Comparison of ENCODE assay signal across 16 cellular contexts in genomic region chr18:79955302-79956075, GRCh38. TPM values are rescaled to one million over a fixed set of nuclear protein-coding genes. Genes with fewer than 3 reads are reported as not detected.
DNase-seq lines count a peak whose midpoint lies in the region; ATAC-seq and TF ChIP-seq lines count a peak whose summit lies in the region.
"Had no signal": no experiment of that assay in that cellular context is flagged by ENCODE, and none has a peak within 500 bp of the region (broad histone marks: within the 10 kb centered on the region; RNA-seq: fewer than 3 reads in every experiment).

No MANE protein-coding gene starts in this region.

- H3K36me3 ChIP-seq in transverse colon: no peaks in the 10 kb centered on the region
- H3K36me3 ChIP-seq: neutrophil, uterus had no signal

- H3K36me3 Mint-ChIP-seq in brain: peaks cover 21% of the 10 kb centered on the region

- peak overlapping the region; percentile 82 to 98 (median 96) for H3K27ac ChIP-seq in transverse colon
- H3K27ac ChIP-seq: neutrophil, uterus had no signal

- intact Hi-C loops in transverse colon (cut with DNase I; ENCODE audit: low total_unique reads): no loop called here

- H3K27ac Mint-ChIP-seq in brain: peak overlapping the region in 3 of 5 experiments; percentile 12 to 66 (median 18)
- H3K27ac Mint-ChIP-seq: CD4-positive, alpha-beta T cell; H9; stimulated activated naive CD8-positive, alpha-beta T cell treated with anti-CD3 and anti-CD28 coated beads, Interleukin-15, Interleukin-2, amounts not matched to agents 100 ng/mL and 50 ng/mL, for 24 hours had no signal

- TF ChIP-seq POLR2A in transverse colon (IDR thresholded peaks at IDR 0.05) (no peak), erythroblast (IDR thresholded peaks at IDR 0.05; ENCODE audit: low read length) (no peak)

- DNase-seq in activated effector memory CD4-positive, alpha-beta T cell treated with anti-CD3 and anti-CD28 coated beads, Interleukin-2, amount 50 U/mL, for 16 hours: peak; percentile 53
- no peak for DNase-seq in activated effector memory CD4-positive, alpha-beta T cell treated with Interleukin-2 at 50 U/mL for 16 hours
- DNase-seq in left lobe of liver (ENCODE audit: low spot score): peak; percentile 14
- DNase-seq in transverse colon: peak; percentile 6
- DNase-seq in erythroblast (lab: John Stamatoyannopoulos, UW): no peak
- DNase-seq: CD4-positive, alpha-beta T cell; DMS79 treated with DMSO at 0.1 percent for 48 hours; H9; NCI-H2081; retina; uterus had no signal

- H3K4me3 Mint-ChIP-seq in brain: peak overlapping the region in 2 of 5 experiments; percentile 20 to 70
- H3K4me3 Mint-ChIP-seq: CD4-positive, alpha-beta T cell; H9; stimulated activated naive CD8-positive, alpha-beta T cell treated with anti-CD3 and anti-CD28 coated beads, Interleukin-15, Interleukin-2, amounts not matched to agents 100 ng/mL and 50 ng/mL, for 24 hours had no signal

- in situ Hi-C loops in transverse colon (cut with MboI; ENCODE audit: low pct_ligation_motif_present in 1 of 4, low pct_unique_long_range_greater_than_20kb in 1 of 4, low sequenced_read_pairs in 3 of 4): loop anchor here in 1 of 4 donors (10.0 kb wide), 1 partner anchor 79 kb away; the partner anchor contains the start of gene RBFA

- WGBS in transverse colon (ENCODE audit: low coverage in 1 of 2), 2 donors: 78 to 86% methylated on average over 2 to 12 of the region's 12 CpGs

- no peak for TF ChIP-seq EP300 in transverse colon (IDR thresholded peaks at IDR 0.05; ENCODE audit: low read depth)

- TF ChIP-seq CTCF in brain (conservative IDR thresholded peaks at IDR 0.05) (no peak), transverse colon (IDR thresholded peaks at IDR 0.05) (no peak)

- H3K4me3 ChIP-seq in transverse colon: no peak overlapping the region
- H3K4me3 ChIP-seq: uterus had no signal

- no peaks in the 10 kb centered on the region for H3K27me3 ChIP-seq in transverse colon
- H3K27me3 ChIP-seq: uterus had no signal

- no peaks in the 10 kb centered on the region for H3K27me3 Mint-ChIP-seq in brain
- H3K27me3 Mint-ChIP-seq: CD4-positive, alpha-beta T cell; stimulated activated naive CD8-positive, alpha-beta T cell treated with anti-CD3 and anti-CD28 coated beads, Interleukin-15, Interleukin-2, amounts not matched to agents 100 ng/mL and 50 ng/mL, for 24 hours had no signal

- no peaks in the 10 kb centered on the region for H3K9me3 ChIP-seq in transverse colon
- H3K9me3 ChIP-seq: neutrophil, uterus had no signal

- H3K4me1 Mint-ChIP-seq in brain: peaks cover 35% of the 10 kb centered on the region

- no peak for ATAC-seq in left lobe of liver
- no peak for ATAC-seq in HG03097 (IDR thresholded peaks at IDR 0.05; ENCODE audit: low FRiP score, unreplicated experiment)
- ATAC-seq in GM21390 (IDR thresholded peaks at IDR 0.05; ENCODE audit: unreplicated experiment): no peak

- H3K9me3 Mint-ChIP-seq in brain: peaks cover 0 to 2% (median 0%) of the 10 kb centered on the region in 5 experiments
- H3K9me3 Mint-ChIP-seq: CD4-positive, alpha-beta T cell; H9; stimulated activated naive CD8-positive, alpha-beta T cell treated with anti-CD3 and anti-CD28 coated beads, Interleukin-15, Interleukin-2, amounts not matched to agents 100 ng/mL and 50 ng/mL, for 24 hours had no signal

- H3K4me1 ChIP-seq in transverse colon: peaks cover 12 to 63% (median 28%) of the 10 kb centered on the region in 4 donors

RNA-seq across cellular contexts. Expression of gene SLC66A2, which starts 4.0 kb away (rescaled TPM):
- 45.1 TPM for polyA plus RNA-seq in brain (ENCODE audit: insufficient read depth, low read depth, low replicate concordance)
- 140 TPM for total RNA-seq in left lobe of liver
- 100 to 1,000 TPM in 2 of 4 donors, 10 to 100 TPM in 2; 56.5 to 183 (median 92.9) TPM for total RNA-seq in transverse colon

RNA-seq across cellular contexts. Expression of gene HSBP1L1, which starts 9.0 kb away (rescaled TPM):
- 3.3 TPM for polyA plus RNA-seq in brain (ENCODE audit: insufficient read depth, low read depth, low replicate concordance)
- total RNA-seq in left lobe of liver (20.2 TPM), transverse colon (100 to 1,000 TPM in 2 of 4 donors, 10 to 100 TPM in 2; 48.4 to 211 (median 109) TPM)
- total RNA-seq: H9 had no signal

RNA-seq across cellular contexts. Expression of gene TXNL4A, which starts 32.9 kb away (rescaled TPM):
- 150 TPM for polyA plus RNA-seq in brain (ENCODE audit: insufficient read depth, low read depth, low replicate concordance)
- total RNA-seq in left lobe of liver (48.3 TPM), transverse colon (10 to 100 TPM in 3 of 4 donors, 1 to 10 TPM in 1; 4.1 to 36.8 (median 31.0) TPM)

Comparison
In these comparisons a context has a peak if more than half of its experiments do, and no peak if none do; other contexts are left out.
1. DNase-seq: peak in activated effector memory CD4-positive, alpha-beta T cell treated with anti-CD3 and anti-CD28 coated beads, Interleukin-2, amount 50 U/mL, for 16 hours (single experiment), left lobe of liver (single experiment) and transverse colon (single experiment); none in activated effector memory CD4-positive, alpha-beta T cell treated with Interleukin-2 at 50 U/mL for 16 hours (single experiment) and erythroblast (0 of 2).